Comparison of ENCODE assay signal across 9 cellular contexts in genomic region chr12:108859141-108859922, GRCh38. TPM values are rescaled to one million over a fixed set of nuclear protein-coding genes. Genes with fewer than 3 reads are reported as not detected.
DNase-seq lines count a peak whose midpoint lies in the region; FAIRE-seq and TF ChIP-seq lines count a peak whose summit lies in the region.
"Not testable (repeated sequence)": the region's sequence is repeated elsewhere in the genome, so short reads cannot be mapped to it uniquely, and the experiment has no call there.
"Had no signal": no experiment of that assay in that cellular context is flagged by ENCODE, and none has a peak within 500 bp of the region (broad histone marks: within the 10 kb centered on the region; RNA-seq: fewer than 3 reads in every experiment).

No MANE protein-coding gene starts in this region.

- not testable (repeated sequence) for H3K27me3 Mint-ChIP-seq in activated CD4-positive, alpha-beta memory T cell treated with anti-CD3 and anti-CD28 coated beads for 36 hours; astrocyte (ENCODE audit: low read depth, unreplicated experiment)
- H3K27me3 Mint-ChIP-seq in glutamatergic neuron (ENCODE audit: unreplicated experiment), result peaks cover 13% of the 10 kb centered on the region

- not testable (repeated sequence) for H4K20me1 ChIP-seq in DOHH2 (ENCODE audit: control insufficient read depth, insufficient read depth, low read depth, low read length); astrocyte (ENCODE audit: insufficient read depth, low read length)

- not testable (repeated sequence) for H3K9me3 Mint-ChIP-seq in activated CD4-positive, alpha-beta memory T cell treated with anti-CD3 and anti-CD28 coated beads for 36 hours
- H3K9me3 Mint-ChIP-seq in astrocyte (ENCODE audit: unreplicated experiment) (peaks cover 11% of the 10 kb centered on the region), glutamatergic neuron (ENCODE audit: unreplicated experiment) (peaks cover 14% of the 10 kb centered on the region)

- peak overlapping the region; percentile 67 for H2AFZ ChIP-seq in astrocyte (ENCODE audit: low read depth, low read length)

- peak overlapping the region; percentile 84 for H3K4me3 Mint-ChIP-seq in activated CD4-positive, alpha-beta memory T cell treated with anti-CD3 and anti-CD28 coated beads for 36 hours
- peak overlapping the region; percentile 82 for H3K4me3 Mint-ChIP-seq in astrocyte (ENCODE audit: unreplicated experiment)
- H3K4me3 Mint-ChIP-seq in glutamatergic neuron (ENCODE audit: unreplicated experiment), result peak overlapping the region; percentile 45

- CTCF ChIA-PET in activated CD4-positive, alpha-beta memory T cell treated with anti-CD3 and anti-CD28 coated beads for 36 hours (lab: Charles Lee), result interaction anchor here (0.8 kb wide), 1 partner anchor 10 kb away, joined by 3 read pairs; no protein-coding TSS in a partner anchor

- H3K27ac ChIP-seq in DOHH2 (ENCODE audit: low read depth, low read length); astrocyte (ENCODE audit: low read depth, low read length): not testable (repeated sequence)
- H3K27ac ChIP-seq in muscle layer of duodenum (ENCODE audit: low read length), result peak overlapping the region; percentile 74

- not testable (repeated sequence) for H3K27me3 ChIP-seq in DOHH2 (ENCODE audit: control insufficient read depth, low read length); astrocyte (ENCODE audit: insufficient read depth, low read length); muscle layer of duodenum (ENCODE audit: low read depth, low read length); skeletal muscle satellite cell (ENCODE audit: control insufficient read depth, insufficient read depth, low read length)

- intact Hi-C loops in activated CD4-positive, alpha-beta memory T cell treated with anti-CD3 and anti-CD28 coated beads for 36 hours (cut with micrococcal nuclease), result loop anchor here (5.0 to 10.0 kb wide), 2 partner anchors 127 to 715 kb away; partner anchors contain the start of genes CORO1C, MMAB and MVK

- peak overlapping the region; percentile 81 for H3K4me2 ChIP-seq in DOHH2 (ENCODE audit: low read length)
- H3K4me2 ChIP-seq in astrocyte (ENCODE audit: low read length), result peak overlapping the region; percentile 78
- peak overlapping the region; percentile 77 for H3K4me2 ChIP-seq in skeletal muscle satellite cell (ENCODE audit: low read length)

- not testable (repeated sequence) for H3K9me2 ChIP-seq in DOHH2 (replicated peaks; ENCODE audit: control insufficient read depth, low read length)

- H3F3A ChIP-seq in DOHH2 (ENCODE audit: control insufficient read depth, insufficient read depth), result not testable (repeated sequence)

- H3K4me1 Mint-ChIP-seq in activated CD4-positive, alpha-beta memory T cell treated with anti-CD3 and anti-CD28 coated beads for 36 hours (ENCODE audit: low read depth), result peaks cover 40% of the 10 kb centered on the region
- H3K4me1 Mint-ChIP-seq in astrocyte (ENCODE audit: low read depth, unreplicated experiment) (peaks cover 28% of the 10 kb centered on the region), glutamatergic neuron (ENCODE audit: low read depth, unreplicated experiment) (peaks cover 17% of the 10 kb centered on the region)

- peak overlapping the region; percentile 69; the same call in 1 of the 2 replicates for H3K4me3 ChIP-seq in DOHH2 (ENCODE audit: low read length)
- not testable (repeated sequence) for H3K4me3 ChIP-seq in astrocyte (ENCODE audit: insufficient read depth, low read depth, low read length); muscle layer of duodenum (ENCODE audit: low read depth in 1 of 2, low read length in 2 of 2); skeletal muscle satellite cell (ENCODE audit: low read length)

- not testable (repeated sequence) for H3K36me3 ChIP-seq in DOHH2 (ENCODE audit: control insufficient read depth, low read length); astrocyte (ENCODE audit: insufficient read depth, low read length); muscle layer of duodenum (ENCODE audit: control insufficient read depth in 1 of 2, insufficient read depth in 2 of 2, low read length in 2 of 2)
- peaks cover 12% of the 10 kb centered on the region for H3K36me3 ChIP-seq in skeletal muscle satellite cell (ENCODE audit: insufficient read depth, low read length)

- FAIRE-seq in astrocyte (lab: Jason Lieb, UNC), result not testable (repeated sequence)

- POLR2A ChIA-PET in activated CD4-positive, alpha-beta memory T cell treated with anti-CD3 and anti-CD28 coated beads for 36 hours (lab: Charles Lee), result not testable (repeated sequence)

- not testable (repeated sequence) for H3K9ac ChIP-seq in astrocyte (ENCODE audit: low read length); skeletal muscle satellite cell (ENCODE audit: low read depth, low read length)

- H3K9me3 ChIP-seq in DOHH2 (ENCODE audit: control insufficient read depth, insufficient read depth, low read length); astrocyte (ENCODE audit: insufficient read depth, low read depth, low read length); muscle layer of duodenum (ENCODE audit: control insufficient read depth in 1 of 2, low read length in 2 of 2); skeletal muscle satellite cell (replicated peaks; ENCODE audit: low read length): not testable (repeated sequence)

- peaks cover 11% of the 10 kb centered on the region for H3K36me3 Mint-ChIP-seq in activated CD4-positive, alpha-beta memory T cell treated with anti-CD3 and anti-CD28 coated beads for 36 hours
- H3K36me3 Mint-ChIP-seq in astrocyte (ENCODE audit: low read depth, unreplicated experiment); glutamatergic neuron (ENCODE audit: unreplicated experiment): not testable (repeated sequence)

- H3K27ac Mint-ChIP-seq in activated CD4-positive, alpha-beta memory T cell treated with anti-CD3 and anti-CD28 coated beads for 36 hours, result not testable (repeated sequence)
- H3K27ac Mint-ChIP-seq in astrocyte (ENCODE audit: unreplicated experiment) (peak overlapping the region; percentile 78), glutamatergic neuron (ENCODE audit: unreplicated experiment) (peak overlapping the region; percentile 41)

- H3K4me1 ChIP-seq in DOHH2 (ENCODE audit: control insufficient read depth, low read length), result peaks cover 55% of the 10 kb centered on the region
- H3K4me1 ChIP-seq in astrocyte (ENCODE audit: insufficient read depth, low read length), result peaks cover 30% of the 10 kb centered on the region
- H3K4me1 ChIP-seq in muscle layer of duodenum (ENCODE audit: control insufficient read depth in 1 of 2, insufficient read depth in 2 of 2, low read length in 2 of 2), result peaks cover 17 to 28% of the 10 kb centered on the region in 2 donors
- peaks cover 27% of the 10 kb centered on the region for H3K4me1 ChIP-seq in skeletal muscle satellite cell (ENCODE audit: control insufficient read depth, insufficient read depth, low read length)

- peak; percentile 50 for DNase-seq in NCI-H69 (lab: John Stamatoyannopoulos, UW)
- not testable (repeated sequence) for DNase-seq in activated CD4-positive, alpha-beta memory T cell treated with anti-CD3 and anti-CD28 coated beads for 36 hours; astrocyte (ENCODE audit: low read depth); glutamatergic neuron

- not testable (repeated sequence) for TF ChIP-seq CTCF in DOHH2 (IDR thresholded peaks at IDR 0.05; ENCODE audit: low read depth, low read length, poor library complexity, severe bottlenecking); astrocyte (IDR thresholded peaks at IDR 0.05; ENCODE audit: insufficient read depth, low read depth, low read length); glutamatergic neuron (IDR thresholded peaks at IDR 0.05; ENCODE audit: partially characterized antibody, unreplicated experiment)

- H3K79me2 ChIP-seq in DOHH2 (ENCODE audit: control insufficient read depth, low read length) (peaks cover 30% of the 10 kb centered on the region), astrocyte (ENCODE audit: insufficient read depth, low read length) (peaks cover 32% of the 10 kb centered on the region)

RNA-seq across cellular contexts. Expression of gene SSH1, which starts 1.9 kb away (rescaled TPM):
- 10 to 100 TPM; 27.4 to 30.2 TPM for total RNA-seq in activated CD4-positive, alpha-beta memory T cell treated with anti-CD3 and anti-CD28 coated beads for 36 hours
- total RNA-seq in astrocyte (64.6 and 75.9 TPM in 2 replicates), glutamatergic neuron (ENCODE audit: unreplicated experiment) (28.2 TPM)
- total RNA-seq in skeletal muscle satellite cell (2012; rRNA removed), result 9.1 and 12.2 TPM in 2 replicates

RNA-seq across cellular contexts. Expression of gene DAO, which starts 20.6 kb away (rescaled TPM):
- not detected for total RNA-seq in activated CD4-positive, alpha-beta memory T cell treated with anti-CD3 and anti-CD28 coated beads for 36 hours
- not detected in 2 replicates for total RNA-seq in astrocyte
- not detected for total RNA-seq in glutamatergic neuron (ENCODE audit: unreplicated experiment)
- total RNA-seq in skeletal muscle satellite cell (2012; rRNA removed), result not detected in 2 replicates
- total RNA-seq: heart right ventricle, right atrium auricular region had no signal
